Comparison of ENCODE assay signal across 1 cellular context in genomic region chr17:28571255-28572122, GRCh38.
TF ChIP-seq lines count a peak whose summit lies in the region.

Gene PIGS, minus strand, starts transcription at chr17:28571524. Its CDS starts 28 bp downstream, at chr17:28571496.

TF ChIP-seq in HepG2, 621 proteins besides CTCF, POLR2A, EP300 and RAD21 (continued from another document and continues in another):
- TF ChIP-seq ARID5B (CRISPR knock-in tag; IDR thresholded peaks at IDR 0.05) (peak; percentile 24; the same call in 1 of the 2 replicates), THAP8 (CRISPR knock-in tag; IDR thresholded peaks at IDR 0.05; ENCODE audit: borderline replicate concordance) (no peak), ZNF674 (CRISPR knock-in tag; IDR thresholded peaks at IDR 0.05; ENCODE audit: low read depth) (no peak), ZZZ3 (CRISPR knock-in tag; IDR thresholded peaks at IDR 0.05; ENCODE audit: borderline replicate concordance) (no peak), YY1 (IDR thresholded peaks at IDR 0.05; ENCODE audit: insufficient read depth, insufficient replicate concordance, low read depth, low read length) (peak; percentile 92), KDM6A (CRISPR knock-in tag; IDR thresholded peaks at IDR 0.05; ENCODE audit: low read depth) (no peak), MTERF4 (CRISPR knock-in tag; IDR thresholded peaks at IDR 0.05) (peak; percentile 36; the same call in 1 of the 2 replicates), ZNF7 (CRISPR knock-in tag; IDR thresholded peaks at IDR 0.05) (no peak), MAZ (IDR thresholded peaks at IDR 0.05; ENCODE audit: borderline replicate concordance, low read depth, low read length) (peak; percentile 60; the same call in 1 of the 2 replicates), MAZ (CRISPR knock-in tag; IDR thresholded peaks at IDR 0.05; ENCODE audit: low read depth) (peak; percentile 79), ZBTB4 (CRISPR knock-in tag; IDR thresholded peaks at IDR 0.05; ENCODE audit: borderline replicate concordance) (no peak), ZNF737 (CRISPR knock-in tag; IDR thresholded peaks at IDR 0.05; ENCODE audit: borderline replicate concordance) (no peak), ZNF784 (CRISPR knock-in tag; IDR thresholded peaks at IDR 0.05; ENCODE audit: borderline replicate concordance) (peak; percentile 74; the same call in 1 of the 2 replicates), ZNF224 (CRISPR knock-in tag; IDR thresholded peaks at IDR 0.05) (no peak), CSRNP1 (CRISPR knock-in tag; IDR thresholded peaks at IDR 0.05) (peak; percentile 24; the same call in 1 of the 2 replicates), ZNF724P (CRISPR knock-in tag; IDR thresholded peaks at IDR 0.05; ENCODE audit: borderline replicate concordance) (no peak), NFKBIZ (CRISPR knock-in tag; IDR thresholded peaks at IDR 0.05) (no peak), ZNF121 (CRISPR knock-in tag; IDR thresholded peaks at IDR 0.05) (no peak), ERF (CRISPR knock-in tag; IDR thresholded peaks at IDR 0.05) (no peak; the same call in 1 of the 2 replicates), BRCA1 (CRISPR knock-in tag; IDR thresholded peaks at IDR 0.05) (no peak), ZNF652 (CRISPR knock-in tag; IDR thresholded peaks at IDR 0.05; ENCODE audit: borderline replicate concordance, low read depth) (no peak), ZNF512B (CRISPR knock-in tag; IDR thresholded peaks at IDR 0.05; ENCODE audit: borderline replicate concordance) (no peak), MEF2D (CRISPR knock-in tag; IDR thresholded peaks at IDR 0.05) (no peak), NRL (CRISPR knock-in tag; IDR thresholded peaks at IDR 0.05; ENCODE audit: borderline replicate concordance) (no peak), ZBTB7A (CRISPR knock-in tag; IDR thresholded peaks at IDR 0.05) (no peak), TERF1 (CRISPR knock-in tag; IDR thresholded peaks at IDR 0.05) (no peak), NR1H2 (CRISPR knock-in tag; IDR thresholded peaks at IDR 0.05; ENCODE audit: borderline replicate concordance, low read depth) (no peak), CAMTA2 (CRISPR knock-in tag; IDR thresholded peaks at IDR 0.05; ENCODE audit: borderline replicate concordance) (no peak), KAT2B (IDR thresholded peaks at IDR 0.05; ENCODE audit: borderline replicate concordance, low read depth, low read length) (no peak), GABPA (IDR thresholded peaks at IDR 0.05; ENCODE audit: low read depth, low read length) (peak; percentile 70), GABPA (CRISPR knock-in tag; IDR thresholded peaks at IDR 0.05; ENCODE audit: low read depth) (peak; percentile 82), ZNF232 (CRISPR knock-in tag; IDR thresholded peaks at IDR 0.05; ENCODE audit: borderline replicate concordance) (peak; percentile 17; the same call in 1 of the 2 replicates), HNRNPUL1 (IDR thresholded peaks at IDR 0.05; ENCODE audit: low read depth, low read length) (no peak), HMGXB3 (CRISPR knock-in tag; IDR thresholded peaks at IDR 0.05; ENCODE audit: borderline replicate concordance) (no peak), FOXK2 (IDR thresholded peaks at IDR 0.05) (no peak), IKZF5 (CRISPR knock-in tag; IDR thresholded peaks at IDR 0.05) (0 out of 2 replicates have a peak, but pooled peaks have one; percentile 25), POGZ (CRISPR knock-in tag; IDR thresholded peaks at IDR 0.05) (no peak)
